Comparison of ENCODE assay signal across 17 cellular contexts in genomic region chr2:73128841-73129535, GRCh38. TPM values are rescaled to one million over a fixed set of nuclear protein-coding genes. Genes with fewer than 3 reads are reported as not detected.
DNase-seq lines count a peak whose midpoint lies in the region; ATAC-seq and TF ChIP-seq lines count a peak whose summit lies in the region.
"Had no signal": no experiment of that assay in that cellular context is flagged by ENCODE, and none has a peak within 500 bp of the region (broad histone marks: within the 10 kb centered on the region; RNA-seq: fewer than 3 reads in every experiment).

No MANE protein-coding gene starts in this region.

- no peak overlapping the region for H3K4me3 Mint-ChIP-seq in T-helper 17 cell
- no peak overlapping the region for H3K4me3 Mint-ChIP-seq in T-helper 2 cell treated with Interferon-gamma antibody and Interleukin-4, amounts not matched to agents 5 μg/mL and 100 μg/mL, for 36 hours
- H3K4me3 Mint-ChIP-seq: CD4-positive, CD25-positive, alpha-beta regulatory T cell had no signal

- H3K9me3 Mint-ChIP-seq in T-helper 2 cell treated with Interferon-gamma antibody and Interleukin-4, amounts not matched to agents 5 μg/mL and 100 μg/mL, for 36 hours = no peaks in the 10 kb centered on the region

- no peak overlapping the region for H3K27ac ChIP-seq in esophagus muscularis mucosa (replicated peaks in 1 of 4)
- H3K27ac ChIP-seq in parathyroid adenoma = no peak overlapping the region
- H3K27ac ChIP-seq: 22Rv1; BLaER1 treated with 17β-estradiol and CSF1 and Interleukin-3, amounts not matched to agents 10 nM and 100 nM had no signal

- peak overlapping the region; percentile 34 for H3K27ac Mint-ChIP-seq in T-helper 17 cell
- H3K27ac Mint-ChIP-seq in T-helper 2 cell treated with Interferon-gamma antibody and Interleukin-4, amounts not matched to agents 5 μg/mL and 100 μg/mL, for 36 hours = no peak overlapping the region
- H3K27ac Mint-ChIP-seq: CD4-positive, CD25-positive, alpha-beta regulatory T cell had no signal

- peaks cover 24% of the 10 kb centered on the region for H3K27me3 Mint-ChIP-seq in T-helper 17 cell
- peaks cover 21% of the 10 kb centered on the region for H3K27me3 Mint-ChIP-seq in T-helper 2 cell treated with Interferon-gamma antibody and Interleukin-4, amounts not matched to agents 5 μg/mL and 100 μg/mL, for 36 hours (ENCODE audit: low read depth)

- ATAC-seq in T-helper 17 cell = no peak
- no peak for ATAC-seq in HG03045 (IDR thresholded peaks at IDR 0.05; ENCODE audit: unreplicated experiment)

- peak overlapping the region; percentile 60 for H2AFZ ChIP-seq in parathyroid adenoma

- no peaks in the 10 kb centered on the region for H3K4me1 Mint-ChIP-seq in T-helper 17 cell
- no peaks in the 10 kb centered on the region for H3K4me1 Mint-ChIP-seq in T-helper 2 cell treated with Interferon-gamma antibody and Interleukin-4, amounts not matched to agents 5 μg/mL and 100 μg/mL, for 36 hours (ENCODE audit: low read depth)

- TF ChIP-seq POLR2A in esophagus muscularis mucosa (IDR thresholded peaks at IDR 0.05; ENCODE audit: low read depth) = no peak

- no peaks in the 10 kb centered on the region for H3K36me3 ChIP-seq in esophagus muscularis mucosa
- H3K36me3 ChIP-seq in parathyroid adenoma (ENCODE audit: control insufficient read depth, insufficient read depth, low read length) = no peaks in the 10 kb centered on the region
- H3K36me3 ChIP-seq: BLaER1 treated with 17β-estradiol and CSF1 and Interleukin-3, amounts not matched to agents 10 nM and 100 nM had no signal

- no peak overlapping the region for H3K9ac ChIP-seq in parathyroid adenoma
- H3K9ac ChIP-seq: BLaER1 treated with 17β-estradiol and CSF1 and Interleukin-3, amounts not matched to agents 10 nM and 100 nM had no signal

- H3K9me3 ChIP-seq in T-helper 17 cell (ENCODE audit: control insufficient read depth, low read length, poor library complexity, severe bottlenecking) (no peaks in the 10 kb centered on the region), esophagus muscularis mucosa (no peaks in the 10 kb centered on the region), parathyroid adenoma (ENCODE audit: control insufficient read depth, low read length) (no peaks in the 10 kb centered on the region)

- peak; percentile 12 for DNase-seq in DMS53 (lab: John Stamatoyannopoulos, UW)
- no peak for DNase-seq in DMS53 treated with DMSO at 0.1 percent for 48 hours (lab: John Stamatoyannopoulos, UW; ENCODE audit: unreplicated experiment)
- no peak for DNase-seq in T-helper 17 cell
- DNase-seq in esophagus muscularis mucosa (ENCODE audit: extremely low spot score) = peak; percentile 70
- DNase-seq in NCI-H748 treated with DMSO at 0.1 percent for 48 hours (lab: John Stamatoyannopoulos, UW) = no peak
- DNase-seq in T-helper 2 cell treated with Interferon-gamma antibody and Interleukin-4, amounts not matched to agents 5 μg/mL and 100 μg/mL, for 36 hours (ENCODE audit: low spot score) = no peak
- DNase-seq: Calu3; CD4-positive, CD25-positive, alpha-beta regulatory T cell; DMS 273 treated with DMSO at 0.1 percent for 48 hours; DMS79 treated with DMSO at 0.1 percent for 48 hours; EL; GOT3; HCEC 1CT had no signal

- intact Hi-C loops in esophagus muscularis mucosa (cut with DNase I) = no loop called here

- WGBS in esophagus muscularis mucosa = 90% methylated on average over 6 of the region's 6 CpGs

- TF ChIP-seq EP300 in esophagus muscularis mucosa (IDR thresholded peaks at IDR 0.05) = no peak

- H3K36me3 Mint-ChIP-seq in T-helper 17 cell (ENCODE audit: low read depth) = peaks cover 2% of the 10 kb centered on the region
- no peaks in the 10 kb centered on the region for H3K36me3 Mint-ChIP-seq in T-helper 2 cell treated with Interferon-gamma antibody and Interleukin-4, amounts not matched to agents 5 μg/mL and 100 μg/mL, for 36 hours (ENCODE audit: low read depth)
- H3K36me3 Mint-ChIP-seq: CD4-positive, CD25-positive, alpha-beta regulatory T cell had no signal

- H3K4me3 ChIP-seq in esophagus muscularis mucosa (no peak overlapping the region), parathyroid adenoma (ENCODE audit: low read depth, low read length) (no peak overlapping the region)
- H3K4me3 ChIP-seq: BLaER1 treated with 17β-estradiol and CSF1 and Interleukin-3, amounts not matched to agents 10 nM and 100 nM had no signal

- TF ChIP-seq CTCF in esophagus muscularis mucosa (IDR thresholded peaks at IDR 0.05) (no peak), parathyroid adenoma (IDR thresholded peaks at IDR 0.05) (no peak)

- H3K4me2 ChIP-seq in parathyroid adenoma (ENCODE audit: low read length) = no peak overlapping the region
- H3K4me2 ChIP-seq: BLaER1 treated with 17β-estradiol and CSF1 and Interleukin-3, amounts not matched to agents 10 nM and 100 nM had no signal

- H3K4me1 ChIP-seq in esophagus muscularis mucosa = no peaks in the 10 kb centered on the region
- peaks cover 6% of the 10 kb centered on the region for H3K4me1 ChIP-seq in parathyroid adenoma

- H3K79me2 ChIP-seq in parathyroid adenoma = no peaks in the 10 kb centered on the region

- no peaks in the 10 kb centered on the region for H3K27me3 ChIP-seq in esophagus muscularis mucosa
- no peaks in the 10 kb centered on the region for H3K27me3 ChIP-seq in parathyroid adenoma (ENCODE audit: control insufficient read depth, insufficient read depth, low read length)
- H3K27me3 ChIP-seq: BLaER1 treated with 17β-estradiol and CSF1 and Interleukin-3, amounts not matched to agents 10 nM and 100 nM had no signal

RNA-seq across cellular contexts. Expression of gene RAB11FIP5, which starts 16.2 kb away (rescaled TPM):
- total RNA-seq in T-helper 17 cell (10 to 100 TPM; 13.1 to 19.4 TPM), esophagus muscularis mucosa (10 to 100 TPM; 17.0 to 46.4 (median 38.4) TPM)

RNA-seq across cellular contexts. Expression of gene SFXN5, which starts 57.5 kb away (rescaled TPM):
- total RNA-seq in T-helper 17 cell (10 to 100 TPM in 1 of 2 donors, 1 to 10 TPM in 1; 7.0 to 10.0 TPM), esophagus muscularis mucosa (10 to 100 TPM in 1 of 4 donors, 1 to 10 TPM in 3; 5.8 to 10.0 (median 6.8) TPM)

Comparison
In these comparisons a context has a peak if more than half of its experiments do, and no peak if none do; other contexts are left out.
1. DNase-seq: peak in DMS53 (single experiment) and esophagus muscularis mucosa (single experiment); none in DMS53 treated with DMSO at 0.1 percent for 48 hours (single experiment), T-helper 17 cell (0 of 3), NCI-H748 treated with DMSO at 0.1 percent for 48 hours (single experiment) and T-helper 2 cell treated with Interferon-gamma antibody and Interleukin-4, amounts not matched to agents 5 μg/mL and 100 μg/mL, for 36 hours (single experiment).